17 cellular contexts compared by ENCODE assay signal in genomic region chr14:52802597-52802996, GRCh38. TPM values are rescaled to one million over a fixed set of nuclear protein-coding genes. Genes with fewer than 3 reads are reported as not detected.
A peak's percentile ranks its signal among the peaks of the same experiment; 100 is the strongest.
DNase-seq lines count a peak whose midpoint lies in the region; ATAC-seq and FAIRE-seq lines count a peak whose summit lies in the region.
"Had no signal": no experiment of that assay in that cellular context is flagged by ENCODE, and none has a peak within 500 bp of the region (broad histone marks: within the 10 kb centered on the region; RNA-seq: fewer than 3 reads in every experiment).

No MANE protein-coding gene starts in this region.

- ATAC-seq in GM18520 (IDR thresholded peaks at IDR 0.05; ENCODE audit: unreplicated experiment): no peak
- ATAC-seq: activated T-cell treated with anti-CD3 and anti-CD28 coated beads, Interleukin-2, amount 50 U/mL, for 72 hours; gastrocnemius medialis; GM12878; T-helper 17 cell had no signal

- no peak for FAIRE-seq in HTR-8/SVneo (lab: Jason Lieb, UNC)
- FAIRE-seq: GM12878 had no signal

- DNase-seq in AG08396 (ENCODE audit: low spot score) (peak; percentile 55), HT1080 (ENCODE audit: low read depth) (peak; percentile 80), astrocyte of the hippocampus (ENCODE audit: low read depth, low spot score) (peak; percentile 25), kidney tubule cell (ENCODE audit: low spot score) (peak; percentile 62), HTR-8/SVneo (ENCODE audit: insufficient read length, low spot score) (no peak)
- no peak for DNase-seq in activated effector memory CD4-positive, alpha-beta T cell treated with anti-CD3 and anti-CD28 coated beads, Interleukin-2, amount 50 U/mL, for 16 hours
- no peak for DNase-seq in stimulated activated CD4-positive, alpha-beta T cell treated with anti-CD3 and anti-CD28 coated beads, Interleukin-2, amount 100 ng/mL, for 24 hours
- DNase-seq: activated CD4-positive, alpha-beta T cell treated with anti-CD3 and anti-CD28 coated beads, Interleukin-2, amount 10 ng/mL, durations not matched to agents 7 days and 5 days; activated T-cell treated with anti-CD3 and anti-CD28 coated beads, Interleukin-2, amount 50 U/mL, for 72 hours; dorsolateral prefrontal cortex; gastrocnemius medialis; midbrain; MV-4-11; T-helper 17 cell; thyroid gland had no signal

RNA-seq across cellular contexts. Expression of gene GNPNAT1, which starts 11.2 kb away (rescaled TPM):
- total RNA-seq in HT1080 (2014; rRNA removed; shearing (Covaris generic)): 55.5 and 69.2 TPM in 2 replicates
- polyA plus RNA-seq in HT1080 (2015; cell fraction: cytosol; rRNA removed): 76.5 and 86.5 TPM in 2 replicates
- polyA plus RNA-seq in HT1080 (2015; cell fraction: nucleus; rRNA removed): 29.8 and 33.1 TPM in 2 replicates

Comparison
In these comparisons a context has a peak if more than half of its experiments do, and no peak if none do; other contexts are left out.
1. DNase-seq: peak in AG08396 (single experiment), HT1080 (single experiment), astrocyte of the hippocampus (single experiment) and kidney tubule cell (single experiment); none in activated effector memory CD4-positive, alpha-beta T cell treated with anti-CD3 and anti-CD28 coated beads, Interleukin-2, amount 50 U/mL, for 16 hours (single experiment), stimulated activated CD4-positive, alpha-beta T cell treated with anti-CD3 and anti-CD28 coated beads, Interleukin-2, amount 100 ng/mL, for 24 hours (0 of 2) and HTR-8/SVneo (single experiment).